Comparison of ENCODE assay signal across 1 cellular context in the genomic region with DNA sequence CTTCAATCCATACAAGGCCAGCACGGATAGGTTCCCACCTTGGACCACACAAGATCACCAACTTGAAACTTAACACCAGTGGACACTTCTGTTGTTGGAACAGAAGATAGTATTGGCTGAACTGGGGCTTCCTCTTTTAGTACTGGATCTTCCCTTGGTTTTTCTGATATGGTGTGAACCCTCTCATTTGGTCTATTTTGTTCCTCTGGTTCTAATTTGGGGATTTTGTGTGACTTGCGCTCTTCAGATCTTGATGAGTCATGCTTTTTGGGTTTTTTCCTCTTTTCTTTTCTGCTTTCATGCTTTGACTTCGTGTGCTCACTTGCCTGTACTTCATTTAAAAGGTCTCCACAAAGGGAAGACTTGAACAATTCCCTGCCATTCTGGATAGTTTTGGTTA.
TF ChIP-seq lines count a peak whose summit lies in the region.

No MANE protein-coding gene starts in this region.

TF ChIP-seq in K562, 482 proteins besides CTCF, POLR2A, EP300 and RAD21 (continued from another document and continues in another):
- TF ChIP-seq, protein P1, sequence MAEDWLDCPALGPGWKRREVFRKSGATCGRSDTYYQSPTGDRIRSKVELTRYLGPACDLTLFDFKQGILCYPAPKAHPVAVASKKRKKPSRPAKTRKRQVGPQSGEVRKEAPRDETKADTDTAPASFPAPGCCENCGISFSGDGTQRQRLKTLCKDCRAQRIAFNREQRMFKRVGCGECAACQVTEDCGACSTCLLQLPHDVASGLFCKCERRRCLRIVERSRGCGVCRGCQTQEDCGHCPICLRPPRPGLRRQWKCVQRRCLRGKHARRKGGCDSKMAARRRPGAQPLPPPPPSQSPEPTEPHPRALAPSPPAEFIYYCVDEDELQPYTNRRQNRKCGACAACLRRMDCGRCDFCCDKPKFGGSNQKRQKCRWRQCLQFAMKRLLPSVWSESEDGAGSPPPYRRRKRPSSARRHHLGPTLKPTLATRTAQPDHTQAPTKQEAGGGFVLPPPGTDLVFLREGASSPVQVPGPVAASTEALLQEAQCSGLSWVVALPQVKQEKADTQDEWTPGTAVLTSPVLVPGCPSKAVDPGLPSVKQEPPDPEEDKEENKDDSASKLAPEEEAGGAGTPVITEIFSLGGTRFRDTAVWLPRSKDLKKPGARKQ (CRISPR knock-in tag; IDR thresholded peaks at IDR 0.05) = no peak
- TF ChIP-seq KDM4B (IDR thresholded peaks at IDR 0.05; ENCODE audit: borderline replicate concordance in 2 of 2, low read depth in 1 of 2) (no peak), RUNX1 (IDR thresholded peaks at IDR 0.05; ENCODE audit: low read depth) (no peak), BDP1 (IDR thresholded peaks at IDR 0.05; ENCODE audit: insufficient read depth, insufficient read length) (no peak), ARID3B (CRISPR knock-in tag; IDR thresholded peaks at IDR 0.05; ENCODE audit: borderline replicate concordance) (no peak), EHMT2 (IDR thresholded peaks at IDR 0.05) (0 out of 2 replicates have a peak, but pooled peaks have one; percentile 23), SMARCE1 (IDR thresholded peaks at IDR 0.05) (0 out of 2 replicates have a peak, but pooled peaks have one; percentile 25), ELK1 (CRISPR knock-in tag; IDR thresholded peaks at IDR 0.05) (no peak), FOXA3 (CRISPR knock-in tag; conservative IDR thresholded peaks at IDR 0.05 in 1 of 2, IDR thresholded peaks at IDR 0.05 in 1 of 2) (no peak), CBX8 (IDR thresholded peaks at IDR 0.05; ENCODE audit: borderline replicate concordance, extremely low read depth, low read depth, low read length, poor library complexity, severe bottlenecking) (no peak), GTF2A2 (tag; IDR thresholded peaks at IDR 0.05) (no peak), CBFA2T2 (conservative IDR thresholded peaks at IDR 0.05) (no peak), NFRKB (IDR thresholded peaks at IDR 0.05; ENCODE audit: low read depth) (no peak), PRPF4 (IDR thresholded peaks at IDR 0.05; ENCODE audit: insufficient read depth, low read depth, low read length, poor library complexity, severe bottlenecking) (no peak), KLF16 (IDR thresholded peaks at IDR 0.05) (no peak), ZNF589 (CRISPR knock-in tag; IDR thresholded peaks at IDR 0.05; ENCODE audit: low read depth) (no peak), NRF1 (conservative IDR thresholded peaks at IDR 0.05 in 1 of 2, IDR thresholded peaks at IDR 0.05 in 1 of 2) (no peak), NFATC3 (IDR thresholded peaks at IDR 0.05) (no peak), FOSL1 (tag; conservative IDR thresholded peaks at IDR 0.05) (no peak; the same call in 1 of the 2 replicates), RBM22 (IDR thresholded peaks at IDR 0.05; ENCODE audit: low read depth, low read length, poor library complexity, severe bottlenecking) (no peak), ZNF57 (CRISPR knock-in tag; IDR thresholded peaks at IDR 0.05) (no peak), RBM14 (IDR thresholded peaks at IDR 0.05; ENCODE audit: borderline replicate concordance, insufficient read depth, low read depth, low read length) (no peak), HSF4 (CRISPR knock-in tag; IDR thresholded peaks at IDR 0.05; ENCODE audit: borderline replicate concordance) (no peak), SMAD3 (CRISPR knock-in tag; conservative IDR thresholded peaks at IDR 0.05) (no peak), SPI1 (IDR thresholded peaks at IDR 0.05; ENCODE audit: borderline replicate concordance, low read depth, low read length) (peak; percentile 89), ZC3H11A (IDR thresholded peaks at IDR 0.05; ENCODE audit: low read depth, low read length) (no peak), SMARCA4 (IDR thresholded peaks at IDR 0.05) (0 out of 2 replicates have a peak, but pooled peaks have one; percentile 21), RBFOX2 (IDR thresholded peaks at IDR 0.05; ENCODE audit: low read depth, low read length) (no peak), ZNF384 (IDR thresholded peaks at IDR 0.05; ENCODE audit: low read depth, low read length) (no peak), NCOA4 (IDR thresholded peaks at IDR 0.05; ENCODE audit: partially characterized antibody) (no peak), OTX1 (CRISPR knock-in tag; IDR thresholded peaks at IDR 0.05) (no peak), ZNF134 (CRISPR knock-in tag; conservative IDR thresholded peaks at IDR 0.05) (no peak)
- TF ChIP-seq, protein P2, sequence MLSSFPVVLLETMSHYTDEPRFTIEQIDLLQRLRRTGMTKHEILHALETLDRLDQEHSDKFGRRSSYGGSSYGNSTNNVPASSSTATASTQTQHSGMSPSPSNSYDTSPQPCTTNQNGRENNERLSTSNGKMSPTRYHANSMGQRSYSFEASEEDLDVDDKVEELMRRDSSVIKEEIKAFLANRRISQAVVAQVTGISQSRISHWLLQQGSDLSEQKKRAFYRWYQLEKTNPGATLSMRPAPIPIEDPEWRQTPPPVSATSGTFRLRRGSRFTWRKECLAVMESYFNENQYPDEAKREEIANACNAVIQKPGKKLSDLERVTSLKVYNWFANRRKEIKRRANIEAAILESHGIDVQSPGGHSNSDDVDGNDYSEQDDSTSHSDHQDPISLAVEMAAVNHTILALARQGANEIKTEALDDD (IDR thresholded peaks at IDR 0.05) = no peak
- TF ChIP-seq, protein P3, sequence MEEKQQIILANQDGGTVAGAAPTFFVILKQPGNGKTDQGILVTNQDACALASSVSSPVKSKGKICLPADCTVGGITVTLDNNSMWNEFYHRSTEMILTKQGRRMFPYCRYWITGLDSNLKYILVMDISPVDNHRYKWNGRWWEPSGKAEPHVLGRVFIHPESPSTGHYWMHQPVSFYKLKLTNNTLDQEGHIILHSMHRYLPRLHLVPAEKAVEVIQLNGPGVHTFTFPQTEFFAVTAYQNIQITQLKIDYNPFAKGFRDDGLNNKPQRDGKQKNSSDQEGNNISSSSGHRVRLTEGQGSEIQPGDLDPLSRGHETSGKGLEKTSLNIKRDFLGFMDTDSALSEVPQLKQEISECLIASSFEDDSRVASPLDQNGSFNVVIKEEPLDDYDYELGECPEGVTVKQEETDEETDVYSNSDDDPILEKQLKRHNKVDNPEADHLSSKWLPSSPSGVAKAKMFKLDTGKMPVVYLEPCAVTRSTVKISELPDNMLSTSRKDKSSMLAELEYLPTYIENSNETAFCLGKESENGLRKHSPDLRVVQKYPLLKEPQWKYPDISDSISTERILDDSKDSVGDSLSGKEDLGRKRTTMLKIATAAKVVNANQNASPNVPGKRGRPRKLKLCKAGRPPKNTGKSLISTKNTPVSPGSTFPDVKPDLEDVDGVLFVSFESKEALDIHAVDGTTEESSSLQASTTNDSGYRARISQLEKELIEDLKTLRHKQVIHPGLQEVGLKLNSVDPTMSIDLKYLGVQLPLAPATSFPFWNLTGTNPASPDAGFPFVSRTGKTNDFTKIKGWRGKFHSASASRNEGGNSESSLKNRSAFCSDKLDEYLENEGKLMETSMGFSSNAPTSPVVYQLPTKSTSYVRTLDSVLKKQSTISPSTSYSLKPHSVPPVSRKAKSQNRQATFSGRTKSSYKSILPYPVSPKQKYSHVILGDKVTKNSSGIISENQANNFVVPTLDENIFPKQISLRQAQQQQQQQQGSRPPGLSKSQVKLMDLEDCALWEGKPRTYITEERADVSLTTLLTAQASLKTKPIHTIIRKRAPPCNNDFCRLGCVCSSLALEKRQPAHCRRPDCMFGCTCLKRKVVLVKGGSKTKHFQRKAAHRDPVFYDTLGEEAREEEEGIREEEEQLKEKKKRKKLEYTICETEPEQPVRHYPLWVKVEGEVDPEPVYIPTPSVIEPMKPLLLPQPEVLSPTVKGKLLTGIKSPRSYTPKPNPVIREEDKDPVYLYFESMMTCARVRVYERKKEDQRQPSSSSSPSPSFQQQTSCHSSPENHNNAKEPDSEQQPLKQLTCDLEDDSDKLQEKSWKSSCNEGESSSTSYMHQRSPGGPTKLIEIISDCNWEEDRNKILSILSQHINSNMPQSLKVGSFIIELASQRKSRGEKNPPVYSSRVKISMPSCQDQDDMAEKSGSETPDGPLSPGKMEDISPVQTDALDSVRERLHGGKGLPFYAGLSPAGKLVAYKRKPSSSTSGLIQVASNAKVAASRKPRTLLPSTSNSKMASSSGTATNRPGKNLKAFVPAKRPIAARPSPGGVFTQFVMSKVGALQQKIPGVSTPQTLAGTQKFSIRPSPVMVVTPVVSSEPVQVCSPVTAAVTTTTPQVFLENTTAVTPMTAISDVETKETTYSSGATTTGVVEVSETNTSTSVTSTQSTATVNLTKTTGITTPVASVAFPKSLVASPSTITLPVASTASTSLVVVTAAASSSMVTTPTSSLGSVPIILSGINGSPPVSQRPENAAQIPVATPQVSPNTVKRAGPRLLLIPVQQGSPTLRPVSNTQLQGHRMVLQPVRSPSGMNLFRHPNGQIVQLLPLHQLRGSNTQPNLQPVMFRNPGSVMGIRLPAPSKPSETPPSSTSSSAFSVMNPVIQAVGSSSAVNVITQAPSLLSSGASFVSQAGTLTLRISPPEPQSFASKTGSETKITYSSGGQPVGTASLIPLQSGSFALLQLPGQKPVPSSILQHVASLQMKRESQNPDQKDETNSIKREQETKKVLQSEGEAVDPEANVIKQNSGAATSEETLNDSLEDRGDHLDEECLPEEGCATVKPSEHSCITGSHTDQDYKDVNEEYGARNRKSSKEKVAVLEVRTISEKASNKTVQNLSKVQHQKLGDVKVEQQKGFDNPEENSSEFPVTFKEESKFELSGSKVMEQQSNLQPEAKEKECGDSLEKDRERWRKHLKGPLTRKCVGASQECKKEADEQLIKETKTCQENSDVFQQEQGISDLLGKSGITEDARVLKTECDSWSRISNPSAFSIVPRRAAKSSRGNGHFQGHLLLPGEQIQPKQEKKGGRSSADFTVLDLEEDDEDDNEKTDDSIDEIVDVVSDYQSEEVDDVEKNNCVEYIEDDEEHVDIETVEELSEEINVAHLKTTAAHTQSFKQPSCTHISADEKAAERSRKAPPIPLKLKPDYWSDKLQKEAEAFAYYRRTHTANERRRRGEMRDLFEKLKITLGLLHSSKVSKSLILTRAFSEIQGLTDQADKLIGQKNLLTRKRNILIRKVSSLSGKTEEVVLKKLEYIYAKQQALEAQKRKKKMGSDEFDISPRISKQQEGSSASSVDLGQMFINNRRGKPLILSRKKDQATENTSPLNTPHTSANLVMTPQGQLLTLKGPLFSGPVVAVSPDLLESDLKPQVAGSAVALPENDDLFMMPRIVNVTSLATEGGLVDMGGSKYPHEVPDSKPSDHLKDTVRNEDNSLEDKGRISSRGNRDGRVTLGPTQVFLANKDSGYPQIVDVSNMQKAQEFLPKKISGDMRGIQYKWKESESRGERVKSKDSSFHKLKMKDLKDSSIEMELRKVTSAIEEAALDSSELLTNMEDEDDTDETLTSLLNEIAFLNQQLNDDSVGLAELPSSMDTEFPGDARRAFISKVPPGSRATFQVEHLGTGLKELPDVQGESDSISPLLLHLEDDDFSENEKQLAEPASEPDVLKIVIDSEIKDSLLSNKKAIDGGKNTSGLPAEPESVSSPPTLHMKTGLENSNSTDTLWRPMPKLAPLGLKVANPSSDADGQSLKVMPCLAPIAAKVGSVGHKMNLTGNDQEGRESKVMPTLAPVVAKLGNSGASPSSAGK (IDR thresholded peaks at IDR 0.05) = no peak
- TF ChIP-seq, protein P4, sequence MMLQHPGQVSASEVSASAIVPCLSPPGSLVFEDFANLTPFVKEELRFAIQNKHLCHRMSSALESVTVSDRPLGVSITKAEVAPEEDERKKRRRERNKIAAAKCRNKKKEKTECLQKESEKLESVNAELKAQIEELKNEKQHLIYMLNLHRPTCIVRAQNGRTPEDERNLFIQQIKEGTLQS (IDR thresholded peaks at IDR 0.05) = peak; percentile 76
- TF ChIP-seq, protein P4 (CRISPR knock-in tag; conservative IDR thresholded peaks at IDR 0.05) = no peak
- TF ChIP-seq, protein P5, sequence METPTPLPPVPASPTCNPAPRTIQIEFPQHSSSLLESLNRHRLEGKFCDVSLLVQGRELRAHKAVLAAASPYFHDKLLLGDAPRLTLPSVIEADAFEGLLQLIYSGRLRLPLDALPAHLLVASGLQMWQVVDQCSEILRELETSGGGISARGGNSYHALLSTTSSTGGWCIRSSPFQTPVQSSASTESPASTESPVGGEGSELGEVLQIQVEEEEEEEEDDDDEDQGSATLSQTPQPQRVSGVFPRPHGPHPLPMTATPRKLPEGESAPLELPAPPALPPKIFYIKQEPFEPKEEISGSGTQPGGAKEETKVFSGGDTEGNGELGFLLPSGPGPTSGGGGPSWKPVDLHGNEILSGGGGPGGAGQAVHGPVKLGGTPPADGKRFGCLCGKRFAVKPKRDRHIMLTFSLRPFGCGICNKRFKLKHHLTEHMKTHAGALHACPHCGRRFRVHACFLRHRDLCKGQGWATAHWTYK (CRISPR knock-in tag; IDR thresholded peaks at IDR 0.05) = no peak
